ENCODE assay signal across 9 cellular contexts in the genomic region with DNA sequence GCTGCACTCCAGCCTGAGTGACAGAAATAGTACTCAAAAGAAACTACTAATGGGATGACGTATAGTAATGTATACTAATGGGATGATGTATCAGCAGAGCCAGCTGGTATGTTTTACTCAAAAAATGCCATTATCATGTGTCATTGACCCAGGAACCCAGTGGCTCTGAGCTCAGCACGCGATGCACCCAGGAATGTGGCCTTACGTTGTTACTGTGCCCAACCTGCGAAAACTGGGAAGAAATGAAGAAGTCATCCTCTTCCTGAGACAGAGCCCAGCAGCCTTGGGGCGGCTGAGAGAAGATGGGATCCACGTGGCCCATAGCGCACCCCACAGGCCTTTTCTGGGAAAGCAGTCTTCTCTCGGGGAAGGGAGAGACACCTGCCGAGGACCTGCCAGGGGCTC. TPM values are rescaled to one million over a fixed set of nuclear protein-coding genes. Genes with fewer than 3 reads are reported as not detected.
DNase-seq lines count a peak whose midpoint lies in the region; ATAC-seq and TF ChIP-seq lines count a peak whose summit lies in the region.
"Had no signal": no experiment of that assay in that cellular context is flagged by ENCODE, and none has a peak within 500 bp of the region (broad histone marks: within the 10 kb centered on the region; RNA-seq: fewer than 3 reads in every experiment).

No MANE protein-coding gene starts in this region.

- H3K4me3 ChIP-seq in DND-41 (ENCODE audit: low read depth in 1 of 2, low read length in 2 of 2), result no peak overlapping the region
- H3K4me3 ChIP-seq in mesendoderm (ENCODE audit: low read length), result no peak overlapping the region

- H3K27ac ChIP-seq in DND-41 (ENCODE audit: low read length) (no peak overlapping the region), angular gyrus (ENCODE audit: low read depth, low read length) (peak overlapping the region; percentile 0), mesendoderm (ENCODE audit: low read depth, low read length) (no peak overlapping the region)
- H3K27ac ChIP-seq: VCaP had no signal

- CTCF ChIA-PET in activated naive CD4-positive, alpha-beta T cell treated with anti-CD3 and anti-CD28 coated beads, Interleukin-2, amount 10 ng/mL, durations not matched to agents 7 days and 5 days (lab: Charles Lee), result interaction anchor here (2.7 kb wide), 1 partner anchor 143 kb away, joined by 17 read pairs; no protein-coding TSS in a partner anchor

- H4K5ac ChIP-seq in mesendoderm (ENCODE audit: low read length), result no peak overlapping the region

- TF ChIP-seq CTCF in DND-41 (IDR thresholded peaks at IDR 0.05; ENCODE audit: borderline replicate concordance, extremely low read depth, low read length, poor library complexity, severe bottlenecking), result peak; percentile 50

- H3K27me3 ChIP-seq in DND-41 (ENCODE audit: insufficient read depth, low read length, poor library complexity) (no peaks in the 10 kb centered on the region), mesendoderm (ENCODE audit: insufficient read depth, low read length, poor library complexity) (no peaks in the 10 kb centered on the region)

- no peak for TF ChIP-seq EP300 in Ishikawa (IDR thresholded peaks at IDR 0.05; ENCODE audit: borderline replicate concordance)

- no peak overlapping the region for H3K4ac ChIP-seq in mesendoderm (ENCODE audit: low read depth, low read length)

- H3K4me3 Mint-ChIP-seq in activated naive CD4-positive, alpha-beta T cell treated with anti-CD3 and anti-CD28 coated beads, Interleukin-2, amount 10 ng/mL, durations not matched to agents 7 days and 5 days, result no peak overlapping the region

- H2BK15ac ChIP-seq in mesendoderm (replicated peaks; ENCODE audit: low read depth), result no peak overlapping the region

- peaks cover 16% of the 10 kb centered on the region for H3K4me1 Mint-ChIP-seq in activated naive CD4-positive, alpha-beta T cell treated with anti-CD3 and anti-CD28 coated beads, Interleukin-2, amount 10 ng/mL, durations not matched to agents 7 days and 5 days

- H3K9ac ChIP-seq in DND-41 (ENCODE audit: low read depth, low read length) (no peak overlapping the region), mesendoderm (ENCODE audit: low read length) (no peak overlapping the region)

- H3K56ac ChIP-seq in mesendoderm (ENCODE audit: low read length), result no peak overlapping the region

- H2AK5ac ChIP-seq in mesendoderm (ENCODE audit: low read length), result no peak overlapping the region

- H3K9me3 Mint-ChIP-seq in activated naive CD4-positive, alpha-beta T cell treated with anti-CD3 and anti-CD28 coated beads, Interleukin-2, amount 10 ng/mL, durations not matched to agents 7 days and 5 days, result no peaks in the 10 kb centered on the region

- H3K4me1 ChIP-seq in DND-41 (ENCODE audit: insufficient read depth, low read length), result no peaks in the 10 kb centered on the region
- H3K4me1 ChIP-seq in mesendoderm (ENCODE audit: control insufficient read depth, low read depth, low read length), result no peaks in the 10 kb centered on the region

- no peak overlapping the region for H3K27ac Mint-ChIP-seq in activated naive CD4-positive, alpha-beta T cell treated with anti-CD3 and anti-CD28 coated beads, Interleukin-2, amount 10 ng/mL, durations not matched to agents 7 days and 5 days

- H3K36me3 Mint-ChIP-seq in activated naive CD4-positive, alpha-beta T cell treated with anti-CD3 and anti-CD28 coated beads, Interleukin-2, amount 10 ng/mL, durations not matched to agents 7 days and 5 days, result peaks cover 38% of the 10 kb centered on the region

- no peak overlapping the region for H3K18ac ChIP-seq in mesendoderm (ENCODE audit: low read length)

- H3K36me3 ChIP-seq in DND-41 (ENCODE audit: insufficient read depth, low read length) (peaks cover 82% of the 10 kb centered on the region), mesendoderm (ENCODE audit: control insufficient read depth, insufficient read depth, low read length) (peaks cover 12% of the 10 kb centered on the region)

- no CpG with 5 or more reads among the region's 10 CpGs for WGBS in mesendoderm (ENCODE audit: extremely low coverage, insufficient coverage, low lambda C conversion rate)

- peak; percentile 23; the same call in 1 of the 2 replicates for TF ChIP-seq RAD21 in Ishikawa (IDR thresholded peaks at IDR 0.05; ENCODE audit: low read depth)

- peaks cover 12% of the 10 kb centered on the region for H3K79me1 ChIP-seq in mesendoderm (ENCODE audit: low read length)

- H2AFZ ChIP-seq in DND-41 (ENCODE audit: low read depth, low read length), result no peak overlapping the region

- peaks cover 65% of the 10 kb centered on the region for H4K20me1 ChIP-seq in DND-41 (ENCODE audit: insufficient read depth, low read length)

- no peaks in the 10 kb centered on the region for H3K9me3 ChIP-seq in DND-41 (ENCODE audit: insufficient read depth, low read length, severe bottlenecking)

- H2BK5ac ChIP-seq in mesendoderm (ENCODE audit: low read length), result no peak overlapping the region

- ATAC-seq in DND-41 (ENCODE audit: insufficient read depth, low read depth), result 0 out of 3 replicates have a peak, but pooled peaks have one; percentile 41
- ATAC-seq in HG03354 (IDR thresholded peaks at IDR 0.05; ENCODE audit: poor library complexity, severe bottlenecking, unreplicated experiment), result no peak
- no peak for ATAC-seq in HG03045 (IDR thresholded peaks at IDR 0.05; ENCODE audit: unreplicated experiment)

- no peak overlapping the region for H4K8ac ChIP-seq in mesendoderm (ENCODE audit: low read depth, low read length)

- no peak overlapping the region for H3K23ac ChIP-seq in mesendoderm (ENCODE audit: low read length)

- no peak overlapping the region for H2BK120ac ChIP-seq in mesendoderm (ENCODE audit: low read depth, low read length)

- peaks cover 71% of the 10 kb centered on the region for H3K79me2 ChIP-seq in DND-41 (ENCODE audit: insufficient read depth, low read length)
- H3K79me2 ChIP-seq in mesendoderm (ENCODE audit: control insufficient read depth, insufficient read depth, low read length), result peaks cover 8% of the 10 kb centered on the region

- H3K4me2 ChIP-seq in DND-41 (ENCODE audit: insufficient read depth, low read length), result no peak overlapping the region
- H3K4me2 ChIP-seq in mesendoderm (ENCODE audit: low read length), result no peak overlapping the region

- DNase-seq in DND-41, result no peak
- DNase-seq in mesendoderm, result peak; percentile 65
- no peak for DNase-seq in central memory CD4-positive, alpha-beta T cell
- DNase-seq in activated naive CD4-positive, alpha-beta T cell treated with anti-CD3 and anti-CD28 coated beads, Interleukin-2, amount 10 ng/mL, durations not matched to agents 7 days and 5 days, result no peak

- no peaks in the 10 kb centered on the region for H3K27me3 Mint-ChIP-seq in activated naive CD4-positive, alpha-beta T cell treated with anti-CD3 and anti-CD28 coated beads, Interleukin-2, amount 10 ng/mL, durations not matched to agents 7 days and 5 days

TF ChIP-seq in Ishikawa, 13 proteins besides CTCF, POLR2A, EP300 and RAD21:
- TF ChIP-seq CREB1 (IDR thresholded peaks at IDR 0.05; ENCODE audit: low read depth) (no peak), TEAD4 (IDR thresholded peaks at IDR 0.05) (no peak), FOXM1 (IDR thresholded peaks at IDR 0.05; ENCODE audit: borderline replicate concordance, low read depth) (no peak), TAF1 (IDR thresholded peaks at IDR 0.05; ENCODE audit: low read depth) (no peak), TCF12 (IDR thresholded peaks at IDR 0.05; ENCODE audit: low read depth) (no peak), CEBPB (IDR thresholded peaks at IDR 0.05) (no peak), NFIC (IDR thresholded peaks at IDR 0.05) (no peak), ZBTB7A (IDR thresholded peaks at IDR 0.05; ENCODE audit: low read depth) (no peak)
- TF ChIP-seq, protein P1, sequence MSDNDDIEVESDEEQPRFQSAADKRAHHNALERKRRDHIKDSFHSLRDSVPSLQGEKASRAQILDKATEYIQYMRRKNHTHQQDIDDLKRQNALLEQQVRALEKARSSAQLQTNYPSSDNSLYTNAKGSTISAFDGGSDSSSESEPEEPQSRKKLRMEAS (IDR thresholded peaks at IDR 0.05), result no peak
- TF ChIP-seq, protein P2, sequence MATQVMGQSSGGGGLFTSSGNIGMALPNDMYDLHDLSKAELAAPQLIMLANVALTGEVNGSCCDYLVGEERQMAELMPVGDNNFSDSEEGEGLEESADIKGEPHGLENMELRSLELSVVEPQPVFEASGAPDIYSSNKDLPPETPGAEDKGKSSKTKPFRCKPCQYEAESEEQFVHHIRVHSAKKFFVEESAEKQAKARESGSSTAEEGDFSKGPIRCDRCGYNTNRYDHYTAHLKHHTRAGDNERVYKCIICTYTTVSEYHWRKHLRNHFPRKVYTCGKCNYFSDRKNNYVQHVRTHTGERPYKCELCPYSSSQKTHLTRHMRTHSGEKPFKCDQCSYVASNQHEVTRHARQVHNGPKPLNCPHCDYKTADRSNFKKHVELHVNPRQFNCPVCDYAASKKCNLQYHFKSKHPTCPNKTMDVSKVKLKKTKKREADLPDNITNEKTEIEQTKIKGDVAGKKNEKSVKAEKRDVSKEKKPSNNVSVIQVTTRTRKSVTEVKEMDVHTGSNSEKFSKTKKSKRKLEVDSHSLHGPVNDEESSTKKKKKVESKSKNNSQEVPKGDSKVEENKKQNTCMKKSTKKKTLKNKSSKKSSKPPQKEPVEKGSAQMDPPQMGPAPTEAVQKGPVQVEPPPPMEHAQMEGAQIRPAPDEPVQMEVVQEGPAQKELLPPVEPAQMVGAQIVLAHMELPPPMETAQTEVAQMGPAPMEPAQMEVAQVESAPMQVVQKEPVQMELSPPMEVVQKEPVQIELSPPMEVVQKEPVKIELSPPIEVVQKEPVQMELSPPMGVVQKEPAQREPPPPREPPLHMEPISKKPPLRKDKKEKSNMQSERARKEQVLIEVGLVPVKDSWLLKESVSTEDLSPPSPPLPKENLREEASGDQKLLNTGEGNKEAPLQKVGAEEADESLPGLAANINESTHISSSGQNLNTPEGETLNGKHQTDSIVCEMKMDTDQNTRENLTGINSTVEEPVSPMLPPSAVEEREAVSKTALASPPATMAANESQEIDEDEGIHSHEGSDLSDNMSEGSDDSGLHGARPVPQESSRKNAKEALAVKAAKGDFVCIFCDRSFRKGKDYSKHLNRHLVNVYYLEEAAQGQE (IDR thresholded peaks at IDR 0.05; ENCODE audit: low read depth), result no peak
- TF ChIP-seq, protein P3, sequence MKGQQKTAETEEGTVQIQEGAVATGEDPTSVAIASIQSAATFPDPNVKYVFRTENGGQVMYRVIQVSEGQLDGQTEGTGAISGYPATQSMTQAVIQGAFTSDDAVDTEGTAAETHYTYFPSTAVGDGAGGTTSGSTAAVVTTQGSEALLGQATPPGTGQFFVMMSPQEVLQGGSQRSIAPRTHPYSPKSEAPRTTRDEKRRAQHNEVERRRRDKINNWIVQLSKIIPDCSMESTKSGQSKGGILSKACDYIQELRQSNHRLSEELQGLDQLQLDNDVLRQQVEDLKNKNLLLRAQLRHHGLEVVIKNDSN (IDR thresholded peaks at IDR 0.05), result no peak

RNA-seq across cellular contexts. Expression of a gene that starts 8.8 kb away (rescaled TPM):
- 48.5 TPM for polyA plus RNA-seq in mesendoderm (2013, experiment 1 of 2)
- polyA plus RNA-seq in mesendoderm (2013, experiment 2 of 2), result 47.9 TPM

RNA-seq across cellular contexts. Expression of a gene that starts 15.4 kb away (rescaled TPM):
- 0.29 TPM for polyA plus RNA-seq in mesendoderm (2013, experiment 1 of 2)
- 0.27 TPM for polyA plus RNA-seq in mesendoderm (2013, experiment 2 of 2)

RNA-seq across cellular contexts. Expression of a gene that starts 18.3 kb away (rescaled TPM):
- polyA plus RNA-seq in mesendoderm (2013, experiment 1 of 2), result 1.9 TPM
- polyA plus RNA-seq in mesendoderm (2013, experiment 2 of 2), result 1.6 TPM

RNA-seq across cellular contexts. Expression of a gene that starts 32.8 kb away (rescaled TPM):
- 15.5 TPM for polyA plus RNA-seq in mesendoderm (2013, experiment 1 of 2)
- polyA plus RNA-seq in mesendoderm (2013, experiment 2 of 2), result 14.8 TPM

RNA-seq across cellular contexts. Expression of a gene that starts 33.1 kb away (rescaled TPM):
- 63.5 TPM for polyA plus RNA-seq in mesendoderm (2013, experiment 1 of 2)
- 65.5 TPM for polyA plus RNA-seq in mesendoderm (2013, experiment 2 of 2)
